In genomic region chr1:20634065-20634593, GRCh38 we compare ENCODE assay signal across 7 cellular contexts. TPM values are rescaled to one million over a fixed set of nuclear protein-coding genes. Genes with fewer than 3 reads are reported as not detected.
A peak's percentile ranks its signal among the peaks of the same experiment; 100 is the strongest.
DNase-seq lines count a peak whose midpoint lies in the region; FAIRE-seq and TF ChIP-seq lines count a peak whose summit lies in the region.

No MANE protein-coding gene starts in this region.

- H3K4me1 Mint-ChIP-seq in nephron progenitor cell = peaks cover 11% of the 10 kb centered on the region

- peak overlapping the region; percentile 91 for H3K4me3 Mint-ChIP-seq in nephron progenitor cell

- H3K79me2 ChIP-seq in OCI-LY1 (ENCODE audit: insufficient read depth, low read length) = no peaks in the 10 kb centered on the region

- H3K27me3 Mint-ChIP-seq in nephron progenitor cell (ENCODE audit: low read depth, poor library complexity) = peaks cover 8% of the 10 kb centered on the region

- peak overlapping the region; percentile 77 for H3K27ac Mint-ChIP-seq in nephron progenitor cell

- H2AFZ ChIP-seq in OCI-LY1 (ENCODE audit: low read length) = peak overlapping the region; percentile 60; the same call in 1 of the 2 replicates

- H3K36me3 Mint-ChIP-seq in nephron progenitor cell (ENCODE audit: low read depth) = peaks cover 6% of the 10 kb centered on the region

- DNase-seq in GM18507 (ENCODE audit: extremely low spot score, insufficient read length, low read depth) (no peak), dermis blood vessel endothelial cell (peak; percentile 10), nephron progenitor cell (no peak), RCC 7860 (ENCODE audit: low spot score) (no peak), amygdala (lab: John Stamatoyannopoulos, UW) (no peak), GOT3 (lab: John Stamatoyannopoulos, UW) (no peak)

- H3K27ac ChIP-seq in OCI-LY1 (ENCODE audit: low read depth, low read length, poor library complexity, severe bottlenecking) = no peak overlapping the region

- H3K9ac ChIP-seq in OCI-LY1 (ENCODE audit: low read length) = peak overlapping the region; percentile 75; the same call in 1 of the 2 replicates

- peak overlapping the region; percentile 94 for H3K4me3 ChIP-seq in OCI-LY1 (ENCODE audit: low read depth, low read length, poor library complexity, severe bottlenecking)

- H3K9me3 ChIP-seq in OCI-LY1 (ENCODE audit: low read length) = no peaks in the 10 kb centered on the region

- peaks cover 9% of the 10 kb centered on the region for H3K4me1 ChIP-seq in OCI-LY1 (ENCODE audit: insufficient read depth, low read length, severe bottlenecking)

- peaks cover 4% of the 10 kb centered on the region for H3K9me3 Mint-ChIP-seq in nephron progenitor cell

- H4K20me1 ChIP-seq in OCI-LY1 (ENCODE audit: insufficient read depth, low read length) = no peaks in the 10 kb centered on the region

- no peaks in the 10 kb centered on the region; the same call in 1 of the 2 replicates for H3F3A ChIP-seq in OCI-LY1 (ENCODE audit: insufficient read depth, low read length)

- peak overlapping the region; percentile 95 for H3K4me2 ChIP-seq in OCI-LY1 (ENCODE audit: low read length)

- no peaks in the 10 kb centered on the region for H3K9me2 ChIP-seq in OCI-LY1 (ENCODE audit: low read depth, low read length)

- TF ChIP-seq CTCF in OCI-LY1 (IDR thresholded peaks at IDR 0.05; ENCODE audit: low read length) = no peak
- TF ChIP-seq CTCF in nephron progenitor cell (IDR thresholded peaks at IDR 0.05) = no peak

- H3K36me3 ChIP-seq in OCI-LY1 (ENCODE audit: insufficient read depth, low read length) = no peaks in the 10 kb centered on the region

- FAIRE-seq in GM18507 (lab: Jason Lieb, UNC) (peak; percentile 59), RCC 7860 (lab: Jason Lieb, UNC) (no peak)

- H3K27me3 ChIP-seq in OCI-LY1 (ENCODE audit: insufficient read depth, low read length) = no peaks in the 10 kb centered on the region

RNA-seq across cellular contexts. Expression of gene PINK1, which starts 0.9 kb away (rescaled TPM):
- 67.1 and 106 TPM in 2 replicates for total RNA-seq in dermis blood vessel endothelial cell

RNA-seq across cellular contexts. Expression of gene DDOST, which starts 27.0 kb away (rescaled TPM):
- total RNA-seq in dermis blood vessel endothelial cell = 314 and 417 TPM in 2 replicates

RNA-seq across cellular contexts. Expression of gene CDA, which starts 45.2 kb away (rescaled TPM):
- 2.4 and 2.6 TPM in 2 replicates for total RNA-seq in dermis blood vessel endothelial cell
